In genomic region chr10:99389721-99390480, GRCh38 we compare ENCODE assay signal across 1 cellular context.
TF ChIP-seq lines count a peak whose summit lies in the region.

No MANE protein-coding gene starts in this region.

TF ChIP-seq in HepG2, 621 proteins besides CTCF, POLR2A, EP300 and RAD21 (continued from another document and continues in another):
- TF ChIP-seq PAXIP1 (CRISPR knock-in tag; conservative IDR thresholded peaks at IDR 0.05): 0 out of 2 replicates have a peak, but pooled peaks have one; percentile 20
- TF ChIP-seq FOXP4 (CRISPR knock-in tag; IDR thresholded peaks at IDR 0.05): peak; percentile 60; the same call in 1 of the 2 replicates
- peak; percentile 98 for TF ChIP-seq BCL6 (CRISPR knock-in tag; IDR thresholded peaks at IDR 0.05)
- no peak for TF ChIP-seq ZNF367 (CRISPR knock-in tag; IDR thresholded peaks at IDR 0.05; ENCODE audit: borderline replicate concordance)
- 0 out of 2 replicates have a peak, but pooled peaks have one; percentile 63 for TF ChIP-seq HMG20B (CRISPR knock-in tag; conservative IDR thresholded peaks at IDR 0.05)
- peak; percentile 30; the same call in 1 of the 2 replicates for TF ChIP-seq USF2 (IDR thresholded peaks at IDR 0.05; ENCODE audit: low read depth, low read length)
- no peak for TF ChIP-seq USF2 (CRISPR knock-in tag; IDR thresholded peaks at IDR 0.05; ENCODE audit: borderline replicate concordance)
- TF ChIP-seq, protein P1, sequence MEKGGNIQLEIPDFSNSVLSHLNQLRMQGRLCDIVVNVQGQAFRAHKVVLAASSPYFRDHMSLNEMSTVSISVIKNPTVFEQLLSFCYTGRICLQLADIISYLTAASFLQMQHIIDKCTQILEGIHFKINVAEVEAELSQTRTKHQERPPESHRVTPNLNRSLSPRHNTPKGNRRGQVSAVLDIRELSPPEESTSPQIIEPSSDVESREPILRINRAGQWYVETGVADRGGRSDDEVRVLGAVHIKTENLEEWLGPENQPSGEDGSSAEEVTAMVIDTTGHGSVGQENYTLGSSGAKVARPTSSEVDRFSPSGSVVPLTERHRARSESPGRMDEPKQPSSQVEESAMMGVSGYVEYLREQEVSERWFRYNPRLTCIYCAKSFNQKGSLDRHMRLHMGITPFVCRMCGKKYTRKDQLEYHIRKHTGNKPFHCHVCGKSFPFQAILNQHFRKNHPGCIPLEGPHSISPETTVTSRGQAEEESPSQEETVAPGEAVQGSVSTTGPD (CRISPR knock-in tag; IDR thresholded peaks at IDR 0.05): peak; percentile 76; the same call in 1 of the 2 replicates
- TF ChIP-seq HDAC6 (IDR thresholded peaks at IDR 0.05; ENCODE audit: low read depth, low read length): no peak
- peak; percentile 49; the same call in 1 of the 2 replicates for TF ChIP-seq GATAD2A (CRISPR knock-in tag; IDR thresholded peaks at IDR 0.05)
- TF ChIP-seq, protein P2, sequence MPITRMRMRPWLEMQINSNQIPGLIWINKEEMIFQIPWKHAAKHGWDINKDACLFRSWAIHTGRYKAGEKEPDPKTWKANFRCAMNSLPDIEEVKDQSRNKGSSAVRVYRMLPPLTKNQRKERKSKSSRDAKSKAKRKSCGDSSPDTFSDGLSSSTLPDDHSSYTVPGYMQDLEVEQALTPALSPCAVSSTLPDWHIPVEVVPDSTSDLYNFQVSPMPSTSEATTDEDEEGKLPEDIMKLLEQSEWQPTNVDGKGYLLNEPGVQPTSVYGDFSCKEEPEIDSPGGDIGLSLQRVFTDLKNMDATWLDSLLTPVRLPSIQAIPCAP (CRISPR knock-in tag; IDR thresholded peaks at IDR 0.05; ENCODE audit: low read depth): no peak
- TF ChIP-seq PATZ1 (CRISPR knock-in tag; IDR thresholded peaks at IDR 0.05): peak; percentile 30; the same call in 1 of the 2 replicates
- no peak for TF ChIP-seq RFX5 (IDR thresholded peaks at IDR 0.05; ENCODE audit: low read depth, low read length)
- TF ChIP-seq CBFB (CRISPR knock-in tag; IDR thresholded peaks at IDR 0.05): no peak
- peak; percentile 95 for TF ChIP-seq SOX5 (CRISPR knock-in tag; IDR thresholded peaks at IDR 0.05; ENCODE audit: borderline replicate concordance)
- peak; percentile 48; the same call in 1 of the 2 replicates for TF ChIP-seq HOXA3 (CRISPR knock-in tag; IDR thresholded peaks at IDR 0.05)
- peak; percentile 12; the same call in 1 of the 2 replicates for TF ChIP-seq TFDP2 (CRISPR knock-in tag; IDR thresholded peaks at IDR 0.05)
- peak; percentile 46; the same call in 1 of the 2 replicates for TF ChIP-seq NCOR1 (IDR thresholded peaks at IDR 0.05; ENCODE audit: borderline replicate concordance, low read length)
- TF ChIP-seq CEBPG (CRISPR knock-in tag; IDR thresholded peaks at IDR 0.05): 0 out of 2 replicates have a peak, but pooled peaks have one; percentile 3
- TF ChIP-seq, protein P3, sequence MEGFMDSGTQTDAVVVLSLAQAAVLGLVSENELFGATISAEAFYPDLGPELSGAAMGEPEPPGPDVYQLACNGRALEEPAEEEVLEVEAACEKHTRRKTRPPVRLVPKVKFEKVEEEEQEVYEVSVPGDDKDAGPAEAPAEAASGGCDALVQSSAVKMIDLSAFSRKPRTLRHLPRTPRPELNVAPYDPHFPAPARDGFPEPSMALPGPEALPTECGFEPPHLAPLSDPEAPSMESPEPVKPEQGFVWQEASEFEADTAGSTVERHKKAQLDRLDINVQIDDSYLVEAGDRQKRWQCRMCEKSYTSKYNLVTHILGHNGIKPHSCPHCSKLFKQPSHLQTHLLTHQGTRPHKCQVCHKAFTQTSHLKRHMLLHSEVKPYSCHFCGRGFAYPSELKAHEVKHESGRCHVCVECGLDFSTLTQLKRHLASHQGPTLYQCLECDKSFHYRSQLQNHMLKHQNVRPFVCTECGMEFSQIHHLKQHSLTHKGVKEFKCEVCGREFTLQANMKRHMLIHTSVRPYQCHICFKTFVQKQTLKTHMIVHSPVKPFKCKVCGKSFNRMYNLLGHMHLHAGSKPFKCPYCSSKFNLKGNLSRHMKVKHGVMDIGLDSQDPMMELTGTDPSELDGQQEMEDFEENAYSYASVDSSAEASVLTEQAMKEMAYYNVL (CRISPR knock-in tag; IDR thresholded peaks at IDR 0.05; ENCODE audit: borderline replicate concordance): no peak
- TF ChIP-seq, protein P4, sequence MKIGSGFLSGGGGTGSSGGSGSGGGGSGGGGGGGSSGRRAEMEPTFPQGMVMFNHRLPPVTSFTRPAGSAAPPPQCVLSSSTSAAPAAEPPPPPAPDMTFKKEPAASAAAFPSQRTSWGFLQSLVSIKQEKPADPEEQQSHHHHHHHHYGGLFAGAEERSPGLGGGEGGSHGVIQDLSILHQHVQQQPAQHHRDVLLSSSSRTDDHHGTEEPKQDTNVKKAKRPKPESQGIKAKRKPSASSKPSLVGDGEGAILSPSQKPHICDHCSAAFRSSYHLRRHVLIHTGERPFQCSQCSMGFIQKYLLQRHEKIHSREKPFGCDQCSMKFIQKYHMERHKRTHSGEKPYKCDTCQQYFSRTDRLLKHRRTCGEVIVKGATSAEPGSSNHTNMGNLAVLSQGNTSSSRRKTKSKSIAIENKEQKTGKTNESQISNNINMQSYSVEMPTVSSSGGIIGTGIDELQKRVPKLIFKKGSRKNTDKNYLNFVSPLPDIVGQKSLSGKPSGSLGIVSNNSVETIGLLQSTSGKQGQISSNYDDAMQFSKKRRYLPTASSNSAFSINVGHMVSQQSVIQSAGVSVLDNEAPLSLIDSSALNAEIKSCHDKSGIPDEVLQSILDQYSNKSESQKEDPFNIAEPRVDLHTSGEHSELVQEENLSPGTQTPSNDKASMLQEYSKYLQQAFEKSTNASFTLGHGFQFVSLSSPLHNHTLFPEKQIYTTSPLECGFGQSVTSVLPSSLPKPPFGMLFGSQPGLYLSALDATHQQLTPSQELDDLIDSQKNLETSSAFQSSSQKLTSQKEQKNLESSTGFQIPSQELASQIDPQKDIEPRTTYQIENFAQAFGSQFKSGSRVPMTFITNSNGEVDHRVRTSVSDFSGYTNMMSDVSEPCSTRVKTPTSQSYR (CRISPR knock-in tag; IDR thresholded peaks at IDR 0.05; ENCODE audit: borderline replicate concordance): peak; percentile 17; the same call in 1 of the 2 replicates
- no peak for TF ChIP-seq DZIP1 (CRISPR knock-in tag; IDR thresholded peaks at IDR 0.05)
- TF ChIP-seq GMEB2 (CRISPR knock-in tag; IDR thresholded peaks at IDR 0.05; ENCODE audit: low read depth): no peak
- TF ChIP-seq ELK4 (CRISPR knock-in tag; IDR thresholded peaks at IDR 0.05; ENCODE audit: borderline replicate concordance): no peak
